In the genomic region with DNA sequence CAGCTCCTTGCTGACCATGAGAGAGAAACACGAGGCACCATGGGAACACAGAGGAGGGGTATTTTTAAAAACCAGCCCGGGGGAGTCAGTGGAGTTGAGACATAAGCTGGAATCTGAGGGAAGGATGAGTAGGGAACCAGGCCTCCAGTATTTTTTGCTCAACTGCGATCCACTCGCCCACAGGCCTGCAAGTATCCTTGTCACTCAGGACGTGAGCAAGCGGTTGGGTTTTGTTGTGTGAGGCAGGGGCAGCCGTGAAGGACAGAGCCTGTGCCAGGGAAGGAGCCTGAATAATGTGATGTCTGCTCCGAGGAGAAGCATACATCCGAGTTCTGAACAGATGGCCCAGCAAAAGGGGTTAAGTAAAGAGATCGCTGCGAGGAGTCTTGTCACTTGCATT, we compare ENCODE assay signal across 19 cellular contexts. TPM values are rescaled to one million over a fixed set of nuclear protein-coding genes. Genes with fewer than 3 reads are reported as not detected.
DNase-seq lines count a peak whose midpoint lies in the region; ATAC-seq, FAIRE-seq and TF ChIP-seq lines count a peak whose summit lies in the region.
"Had no signal": no experiment of that assay in that cellular context is flagged by ENCODE, and none has a peak within 500 bp of the region (broad histone marks: within the 10 kb centered on the region; RNA-seq: fewer than 3 reads in every experiment).

No MANE protein-coding gene starts in this region.

- H3K9me3 ChIP-seq in small intestine (ENCODE audit: control insufficient read depth, low read depth), result no peaks in the 10 kb centered on the region
- H3K9me3 ChIP-seq: BE2C, Caco-2 had no signal

- intact Hi-C loops in dorsolateral prefrontal cortex (cut with DNase I), result loop anchor here (1.0 to 10.0 kb wide), 3 partner anchors 24 to 602 kb away; no protein-coding TSS in a partner anchor

- peaks cover 0 to under 1% (median 0%) of the 10 kb centered on the region in 45 donors for H3K27me3 ChIP-seq in dorsolateral prefrontal cortex
- H3K27me3 ChIP-seq in small intestine (ENCODE audit: control insufficient read depth in 2 of 2, insufficient read depth in 2 of 2, low read length in 2 of 2), result peaks cover 0 to 1% of the 10 kb centered on the region in 2 donors

- ATAC-seq in HG03571 (IDR thresholded peaks at IDR 0.05; ENCODE audit: unreplicated experiment), result no peak

- peak; percentile 18 for DNase-seq in NCI-H524 treated with DMSO at 0.1 percent for 48 hours (lab: John Stamatoyannopoulos, UW)
- DNase-seq in dorsolateral prefrontal cortex, result peak in 6 of 10 donors; percentile 48 to 71 (median 56)
- peak; percentile 23 for DNase-seq in occipital lobe (lab: John Stamatoyannopoulos, UW)
- DNase-seq in superior temporal gyrus (ENCODE audit: extremely low spot score), result peak; percentile 35
- no peak for DNase-seq in small intestine
- DNase-seq in SHP77 (lab: John Stamatoyannopoulos, UW), result no peak
- DNase-seq: ACHN; BE2C; C1 segment of cervical spinal cord; Caco-2; CD4-positive, CD25-positive, alpha-beta regulatory T cell; DMS79 treated with DMSO at 0.1 percent for 48 hours; GF-D8; GOT3; H9 had no signal

- no peak for TF ChIP-seq CTCF in dorsolateral prefrontal cortex (IDR thresholded peaks at IDR 0.05 in 54 of 56, conservative IDR thresholded peaks at IDR 0.05 in 2 of 56; ENCODE audit: low read depth in 1 of 56, partially characterized antibody in 56 of 56)

- 65 to 70% (median 65%) methylated on average over 11 of the region's 11 CpGs for WGBS in small intestine, 3 donors

- H3K4me3 ChIP-seq in dorsolateral prefrontal cortex (no peak overlapping the region), small intestine (ENCODE audit: low read depth in 1 of 2, low read length in 2 of 2) (no peak overlapping the region)

- no peak for FAIRE-seq in small intestine (lab: Jason Lieb, UNC)
- FAIRE-seq: A204.1, D721Med had no signal

- no peaks in the 10 kb centered on the region for H3K4me1 ChIP-seq in small intestine (ENCODE audit: control insufficient read depth in 2 of 2, insufficient read depth in 1 of 2, low read depth in 1 of 2, low read length in 1 of 2)
- H3K4me1 ChIP-seq: BE2C had no signal

- peak overlapping the region in 34 of 59 donors; percentile 2 to 78 (median 52) for H3K27ac ChIP-seq in dorsolateral prefrontal cortex
- H3K27ac ChIP-seq in small intestine (ENCODE audit: low read depth in 1 of 2, low read length in 1 of 2), result no peak overlapping the region

- no peaks in the 10 kb centered on the region for H3K36me3 ChIP-seq in small intestine (ENCODE audit: control insufficient read depth in 2 of 2, insufficient read depth in 2 of 2, low read length in 2 of 2)
- H3K36me3 ChIP-seq: BE2C had no signal

RNA-seq across cellular contexts. Expression of gene NTRK3, which starts 20.3 kb away (rescaled TPM):
- 100 to 1,000 TPM in 110 of 120 experiments, 10 to 100 TPM in 10; 64.9 to 227 (median 138) TPM for total RNA-seq in dorsolateral prefrontal cortex
- total RNA-seq in occipital lobe, result 52.3 TPM
- 1 to 10 TPM in 1 of 3 donors, under 1 TPM in 1, not detected in 1; under 0.01 to 3.6 TPM for polyA plus RNA-seq in small intestine
- total RNA-seq: Caco-2; CD4-positive, CD25-positive, alpha-beta regulatory T cell; HT-29 had no signal
- polyA plus RNA-seq: CD4-positive, CD25-positive, alpha-beta regulatory T cell had no signal

Comparison
In these comparisons a context has a peak if more than half of its experiments do, and no peak if none do; other contexts are left out.
1. DNase-seq: peak in NCI-H524 treated with DMSO at 0.1 percent for 48 hours (single experiment), dorsolateral prefrontal cortex (6 of 10), occipital lobe (single experiment) and superior temporal gyrus (single experiment); none in small intestine (single experiment) and SHP77 (0 of 2).
2. H3K27ac ChIP-seq: peak in dorsolateral prefrontal cortex (34 of 59); none in small intestine (0 of 2).